13 cellular contexts compared by ENCODE assay signal in genomic region chr14:92719890-92720323, GRCh38. TPM values are rescaled to one million over a fixed set of nuclear protein-coding genes. Genes with fewer than 3 reads are reported as not detected.
A peak's percentile ranks its signal among the peaks of the same experiment; 100 is the strongest.
DNase-seq lines count a peak whose midpoint lies in the region; ATAC-seq and TF ChIP-seq lines count a peak whose summit lies in the region.
"Had no signal": no experiment of that assay in that cellular context is flagged by ENCODE, and none has a peak within 500 bp of the region (broad histone marks: within the 10 kb centered on the region; RNA-seq: fewer than 3 reads in every experiment).

No MANE protein-coding gene starts in this region.

- no peaks in the 10 kb centered on the region for H3K9me3 Mint-ChIP-seq in stimulated activated effector memory CD8-positive, alpha-beta T cell treated with anti-CD3 and anti-CD28 coated beads, Interleukin-12 subunit alpha, Interleukin-12 subunit beta, amount 100 ng/mL, for 72 hours
- H3K9me3 Mint-ChIP-seq: dendritic cell treated with granulocyte-macrophage colony-stimulating factor and Interleukin-4, amounts not matched to agents 40 ng/mL and 50 ng/mL, for 4 days had no signal

- H3K4me3 ChIP-seq in Panc1 (ENCODE audit: low read depth in 2 of 2, low read length in 2 of 2) (no peak overlapping the region), right cardiac atrium (ENCODE audit: low read length) (no peak overlapping the region)

- H3K27ac ChIP-seq in Panc1 (ENCODE audit: low read length) (no peak overlapping the region), right cardiac atrium (ENCODE audit: low read length) (peak overlapping the region; percentile 66)

- ATAC-seq in Panc1: peak; percentile 21; the same call in 1 of the 2 replicates
- peak; percentile 24 to 67 for ATAC-seq in right cardiac atrium
- ATAC-seq in stimulated activated effector memory CD8-positive, alpha-beta T cell treated with anti-CD3 and anti-CD28 coated beads, Interleukin-12 subunit alpha, Interleukin-12 subunit beta, amount 100 ng/mL, for 72 hours: no peak
- no peak for ATAC-seq in GM21619 (IDR thresholded peaks at IDR 0.05; ENCODE audit: unreplicated experiment)
- ATAC-seq: activated CD4-positive, alpha-beta T cell treated with anti-CD3 and anti-CD28 coated beads for 36 hours had no signal

- H3K4me1 ChIP-seq in Panc1 (ENCODE audit: control insufficient read depth, insufficient read depth, low read length) (no peaks in the 10 kb centered on the region), right cardiac atrium (ENCODE audit: control insufficient read depth, insufficient read depth, low read length) (peaks cover 9% of the 10 kb centered on the region)

- no peaks in the 10 kb centered on the region for H3K36me3 ChIP-seq in Panc1 (ENCODE audit: control insufficient read depth, insufficient read depth, low read length)

- in situ Hi-C loops in Panc1 (cut with HindIII; ENCODE audit: low pct_unique_long_range_greater_than_20kb, low sequenced_read_pairs): no loop called here

- POLR2A ChIA-PET in Panc1 (lab: Charles Lee): interaction anchor here (0.6 kb wide), 1 partner anchor 202 kb away, joined by 3 read pairs; no protein-coding TSS in a partner anchor

- DNase-seq in GM03348 (ENCODE audit: low spot score) (peak; percentile 26), Panc1 (ENCODE audit: low read depth, low spot score) (no peak), right cardiac atrium (peak in 1 of 3 donors; percentile 70), superior temporal gyrus (ENCODE audit: extremely low spot score) (peak; percentile 33), kidney tubule cell (ENCODE audit: low spot score) (no peak)
- no peak for DNase-seq in stimulated activated effector memory CD8-positive, alpha-beta T cell treated with anti-CD3 and anti-CD28 coated beads, Interleukin-12 subunit alpha, Interleukin-12 subunit beta, amount 100 ng/mL, for 72 hours (ENCODE audit: low spot score in 2 of 2)
- DNase-seq in stimulated activated CD4-positive, alpha-beta T cell treated with anti-CD3 and anti-CD28 coated beads, Interleukin-2, amount 100 ng/mL, for 24 hours: no peak
- DNase-seq: activated CD4-positive, alpha-beta T cell treated with anti-CD3 and anti-CD28 coated beads for 36 hours; activated gamma-delta T cell; DMS 273 treated with DMSO at 0.1 percent for 48 hours; NCI-H510A had no signal

- H3K4me1 Mint-ChIP-seq in stimulated activated effector memory CD8-positive, alpha-beta T cell treated with anti-CD3 and anti-CD28 coated beads, Interleukin-12 subunit alpha, Interleukin-12 subunit beta, amount 100 ng/mL, for 72 hours: peaks cover 8% of the 10 kb centered on the region

- intact Hi-C loops in Panc1 (cut with micrococcal nuclease; ENCODE audit: unreplicated experiment): no loop called here
- intact Hi-C loops in right cardiac atrium (cut with DNase I): loop anchor here in 1 of 4 donors (5.0 kb wide), 1 partner anchor 62 kb away; no protein-coding TSS in a partner anchor

- CTCF ChIA-PET in Panc1 (lab: Charles Lee): interaction anchor here (0.6 kb wide), 1 partner anchor 62 kb away, joined by 3 read pairs; no protein-coding TSS in a partner anchor

- BruUV-seq in Panc1 (replicated peaks; lab: Mats Ljungman, UMichigan): no TSS peak

- H3K9me3 ChIP-seq in Panc1 (ENCODE audit: control insufficient read depth, insufficient read depth, low read depth, low read length) (no peaks in the 10 kb centered on the region), right cardiac atrium (ENCODE audit: control insufficient read depth, low read length) (no peaks in the 10 kb centered on the region)

- H3K4me3 Mint-ChIP-seq in stimulated activated effector memory CD8-positive, alpha-beta T cell treated with anti-CD3 and anti-CD28 coated beads, Interleukin-12 subunit alpha, Interleukin-12 subunit beta, amount 100 ng/mL, for 72 hours: no peak overlapping the region
- H3K4me3 Mint-ChIP-seq: activated CD4-positive, alpha-beta T cell treated with anti-CD3 and anti-CD28 coated beads for 36 hours; dendritic cell treated with granulocyte-macrophage colony-stimulating factor and Interleukin-4, amounts not matched to agents 40 ng/mL and 50 ng/mL, for 4 days had no signal

- H3K36me3 Mint-ChIP-seq in stimulated activated effector memory CD8-positive, alpha-beta T cell treated with anti-CD3 and anti-CD28 coated beads, Interleukin-12 subunit alpha, Interleukin-12 subunit beta, amount 100 ng/mL, for 72 hours: no peaks in the 10 kb centered on the region

- TF ChIP-seq CTCF in Panc1 (IDR thresholded peaks at IDR 0.05): no peak

- H3K27me3 ChIP-seq in Panc1 (ENCODE audit: control insufficient read depth, insufficient read depth, low read length) (no peaks in the 10 kb centered on the region), right cardiac atrium (ENCODE audit: control insufficient read depth, insufficient read depth) (no peaks in the 10 kb centered on the region)

- 54% methylated on average over 5 of the region's 5 CpGs for WGBS in right cardiac atrium

- H3K27ac Mint-ChIP-seq in stimulated activated effector memory CD8-positive, alpha-beta T cell treated with anti-CD3 and anti-CD28 coated beads, Interleukin-12 subunit alpha, Interleukin-12 subunit beta, amount 100 ng/mL, for 72 hours: no peak overlapping the region
- H3K27ac Mint-ChIP-seq: activated CD4-positive, alpha-beta T cell treated with anti-CD3 and anti-CD28 coated beads for 36 hours; dendritic cell treated with granulocyte-macrophage colony-stimulating factor and Interleukin-4, amounts not matched to agents 40 ng/mL and 50 ng/mL, for 4 days had no signal

RNA-seq across cellular contexts. Expression of gene LGMN, which starts 28.5 kb away (rescaled TPM):
- total RNA-seq in Panc1 (2021; ENCODE audit: unreplicated experiment) (37.2 TPM), right cardiac atrium (10 to 100 TPM; 71.9 to 92.5 (median 89.2) TPM)
- polyA plus RNA-seq in Panc1 (2012; ENCODE audit: insufficient read length): 77.8 TPM
- polyA plus RNA-seq in right cardiac atrium: 56.2 TPM

Comparison
In these comparisons a context has a peak if more than half of its experiments do, and no peak if none do; other contexts are left out.
1. DNase-seq: peak in GM03348 (single experiment) and superior temporal gyrus (single experiment); none in Panc1 (single experiment), stimulated activated effector memory CD8-positive, alpha-beta T cell treated with anti-CD3 and anti-CD28 coated beads, Interleukin-12 subunit alpha, Interleukin-12 subunit beta, amount 100 ng/mL, for 72 hours (0 of 2), kidney tubule cell (single experiment) and stimulated activated CD4-positive, alpha-beta T cell treated with anti-CD3 and anti-CD28 coated beads, Interleukin-2, amount 100 ng/mL, for 24 hours (0 of 2).
2. ATAC-seq: peak in Panc1 (single experiment) and right cardiac atrium (2 of 2); none in stimulated activated effector memory CD8-positive, alpha-beta T cell treated with anti-CD3 and anti-CD28 coated beads, Interleukin-12 subunit alpha, Interleukin-12 subunit beta, amount 100 ng/mL, for 72 hours (single experiment) and GM21619 (single experiment).